8 cellular contexts compared by ENCODE assay signal in genomic region chr1:153352523-153352922, GRCh38. TPM values are rescaled to one million over a fixed set of nuclear protein-coding genes. Genes with fewer than 3 reads are reported as not detected.
A peak's percentile ranks its signal among the peaks of the same experiment; 100 is the strongest.
DNase-seq lines count a peak whose midpoint lies in the region; ATAC-seq and TF ChIP-seq lines count a peak whose summit lies in the region.

No MANE protein-coding gene starts in this region.

- H3K9me2 ChIP-seq in SK-N-SH: no peaks in the 10 kb centered on the region

- H4K20me1 ChIP-seq in SK-N-SH (ENCODE audit: insufficient read depth): no peaks in the 10 kb centered on the region

- no peak overlapping the region for H2AFZ ChIP-seq in SK-N-SH (ENCODE audit: low read depth)

- peak; percentile 80 for DNase-seq in NCI-H1092 treated with DMSO at 0.1 percent for 48 hours (lab: John Stamatoyannopoulos, UW)
- DNase-seq in SK-N-SH: peak; percentile 77
- peak; percentile 77 for DNase-seq in activated naive CD4-positive, alpha-beta T cell treated with anti-CD3 and anti-CD28 coated beads, Interleukin-2, amount 10 ng/mL, durations not matched to agents 7 days and 5 days
- DNase-seq in glomerular endothelial cell (ENCODE audit: extremely low read depth, low read depth, low spot score): peak; percentile 27
- DNase-seq in posterior cingulate gyrus: peak; percentile 23 to 96 (median 75)
- DNase-seq in uterus: peak; percentile 65 to 68

- intact Hi-C loops in posterior cingulate gyrus (cut with DNase I) (loop anchor here (1.0 to 10.0 kb wide), 2 partner anchors 143 to 212 kb away; partner anchors contain the start of gene S100A2), uterus (cut with DNase I; ENCODE audit: low total_unique reads) (no loop called here)

- CTCF ChIA-PET in SK-N-SH (lab: Yijun Ruan, JAX): interaction anchor here (0.6 to 11.7 kb wide), 38 partner anchors 9 to 317 kb away, joined by 3 to 336 read pairs (median 4); partner anchors contain the start of gene S100A12
- CTCF ChIA-PET in activated naive CD4-positive, alpha-beta T cell treated with anti-CD3 and anti-CD28 coated beads, Interleukin-2, amount 10 ng/mL, durations not matched to agents 7 days and 5 days (lab: Charles Lee): interaction anchor here (0.7 to 9.2 kb wide), 21 partner anchors 8 to 711 kb away, joined by 3 to 172 read pairs (median 4); no protein-coding TSS in a partner anchor

- ATAC-seq in GM21515 (IDR thresholded peaks at IDR 0.05; ENCODE audit: unreplicated experiment): no peak

- no peaks in the 10 kb centered on the region for H3K79me2 ChIP-seq in SK-N-SH (ENCODE audit: insufficient read depth)

- no peak overlapping the region for H3K27ac Mint-ChIP-seq in activated naive CD4-positive, alpha-beta T cell treated with anti-CD3 and anti-CD28 coated beads, Interleukin-2, amount 10 ng/mL, durations not matched to agents 7 days and 5 days

- under 1% methylated on average over 4 of the region's 4 CpGs for WGBS in SK-N-SH (ENCODE audit: low lambda C conversion rate)

- H3K36me3 ChIP-seq in SK-N-SH (replicated peaks in 1 of 2; ENCODE audit: control insufficient read depth in 1 of 2, insufficient read depth in 2 of 2, low read length in 1 of 2) (no peaks in the 10 kb centered on the region), uterus (no peaks in the 10 kb centered on the region)

- H3K4me3 Mint-ChIP-seq in activated naive CD4-positive, alpha-beta T cell treated with anti-CD3 and anti-CD28 coated beads, Interleukin-2, amount 10 ng/mL, durations not matched to agents 7 days and 5 days: no peak overlapping the region

- H3K27me3 Mint-ChIP-seq in activated naive CD4-positive, alpha-beta T cell treated with anti-CD3 and anti-CD28 coated beads, Interleukin-2, amount 10 ng/mL, durations not matched to agents 7 days and 5 days: peaks cover 64% of the 10 kb centered on the region

- peaks cover 4% of the 10 kb centered on the region for H3F3A ChIP-seq in SK-N-SH (replicated peaks; ENCODE audit: insufficient read depth)

- H3K36me3 Mint-ChIP-seq in activated naive CD4-positive, alpha-beta T cell treated with anti-CD3 and anti-CD28 coated beads, Interleukin-2, amount 10 ng/mL, durations not matched to agents 7 days and 5 days: no peaks in the 10 kb centered on the region

- TF ChIP-seq RAD21 in SK-N-SH (IDR thresholded peaks at IDR 0.05; ENCODE audit: low read length): peak; percentile 92

- H3K9me3 Mint-ChIP-seq in activated naive CD4-positive, alpha-beta T cell treated with anti-CD3 and anti-CD28 coated beads, Interleukin-2, amount 10 ng/mL, durations not matched to agents 7 days and 5 days: no peaks in the 10 kb centered on the region

- H3K27me3 ChIP-seq in SK-N-SH (ENCODE audit: insufficient read depth): peaks cover 64% of the 10 kb centered on the region; the same call in 1 of the 2 replicates
- H3K27me3 ChIP-seq in uterus: peaks cover 0 to 9% of the 10 kb centered on the region in 2 donors

- H3K27ac ChIP-seq in SK-N-SH (ENCODE audit: low read depth in 2 of 2, low read length in 1 of 2) (no peak overlapping the region), uterus (no peak overlapping the region)

- no peak overlapping the region; a peak in 1 of 4 replicates for H3K4me3 ChIP-seq in SK-N-SH (ENCODE audit: low read depth in 2 of 2, low read length in 1 of 2)
- H3K4me3 ChIP-seq in uterus: no peak overlapping the region

- no peak for TF ChIP-seq POLR2A in uterus (IDR thresholded peaks at IDR 0.05)

- TF ChIP-seq EP300 in SK-N-SH (IDR thresholded peaks at IDR 0.05; ENCODE audit: borderline replicate concordance in 1 of 2, low read depth in 1 of 2, low read length in 1 of 2): no peak

- POLR2A ChIA-PET in SK-N-SH (lab: Yijun Ruan, JAX): no interaction called here

- H3K9ac ChIP-seq in SK-N-SH: no peak overlapping the region

- H3K9me3 ChIP-seq in SK-N-SH (no peaks in the 10 kb centered on the region), uterus (no peaks in the 10 kb centered on the region)

- H3K4me1 ChIP-seq in SK-N-SH (ENCODE audit: control insufficient read depth in 1 of 2, insufficient read depth in 2 of 2, low read depth in 1 of 2, low read length in 1 of 2) (no peaks in the 10 kb centered on the region), uterus (no peaks in the 10 kb centered on the region)

- TF ChIP-seq CTCF in GM12873 (IDR thresholded peaks at IDR 0.05; ENCODE audit: insufficient read depth, low read depth, low read length, missing control alignments) (peak; percentile 88), SK-N-SH (IDR thresholded peaks at IDR 0.05) (peak; percentile 93), uterus (IDR thresholded peaks at IDR 0.05) (peak; percentile 79 to 88 (median 83))

- no peak overlapping the region for H3K4me2 ChIP-seq in SK-N-SH

- H3K4me1 Mint-ChIP-seq in activated naive CD4-positive, alpha-beta T cell treated with anti-CD3 and anti-CD28 coated beads, Interleukin-2, amount 10 ng/mL, durations not matched to agents 7 days and 5 days: peaks cover 15% of the 10 kb centered on the region

TF ChIP-seq in SK-N-SH, 30 proteins besides CTCF, POLR2A, EP300 and RAD21:
- TF ChIP-seq RCOR1 (IDR thresholded peaks at IDR 0.05; ENCODE audit: low read length) (0 out of 2 replicates have a peak, but pooled peaks have one; percentile 9), RXRA (IDR thresholded peaks at IDR 0.05; ENCODE audit: borderline replicate concordance, low read depth) (no peak), SMC3 (IDR thresholded peaks at IDR 0.05; ENCODE audit: low read depth, low read length) (peak; percentile 76)

RNA-seq across cellular contexts. Expression of gene PGLYRP4, which starts 3.9 kb away (rescaled TPM):
- polyA plus RNA-seq in SK-N-SH (2012; rRNA removed): not detected in 2 replicates
- not detected in 2 replicates for polyA plus RNA-seq in SK-N-SH (2012; cell fraction: cytosol; rRNA removed)
- polyA plus RNA-seq in SK-N-SH (2012; cell fraction: nucleus; rRNA removed): not detected in 2 replicates
- total RNA-seq in glomerular endothelial cell (not detected in 2 replicates), uterus (not detected)

RNA-seq across cellular contexts. Expression of gene S100A9, which starts 5.1 kb away (rescaled TPM):
- polyA plus RNA-seq in SK-N-SH (2012; rRNA removed): not detected in 2 replicates
- not detected in 2 replicates for polyA plus RNA-seq in SK-N-SH (2012; cell fraction: cytosol; rRNA removed)
- polyA plus RNA-seq in SK-N-SH (2012; cell fraction: nucleus; rRNA removed): not detected in 2 replicates
- total RNA-seq in glomerular endothelial cell: not detected in 2 replicates
- 100 to 1,000 TPM in 1 of 4 donors, 10 to 100 TPM in 3; 33.4 to 175 (median 54.0) TPM for total RNA-seq in uterus

RNA-seq across cellular contexts. Expression of gene S100A12, which starts 22.9 kb away (rescaled TPM):
- not detected in 2 replicates for polyA plus RNA-seq in SK-N-SH (2012; rRNA removed)
- not detected in 2 replicates for polyA plus RNA-seq in SK-N-SH (2012; cell fraction: cytosol; rRNA removed)
- not detected in 2 replicates for polyA plus RNA-seq in SK-N-SH (2012; cell fraction: nucleus; rRNA removed)
- total RNA-seq in glomerular endothelial cell (not detected in 2 replicates), uterus (1 to 10 TPM in 2 of 4 donors, not detected in 2; 2.6 to 3.2 TPM)

RNA-seq across cellular contexts. Expression of gene S100A8, which starts 38.4 kb away (rescaled TPM):
- not detected in 2 replicates for polyA plus RNA-seq in SK-N-SH (2012; rRNA removed)
- not detected in 2 replicates for polyA plus RNA-seq in SK-N-SH (2012; cell fraction: cytosol; rRNA removed)
- not detected in 2 replicates for polyA plus RNA-seq in SK-N-SH (2012; cell fraction: nucleus; rRNA removed)
- total RNA-seq in glomerular endothelial cell (not detected in 2 replicates), uterus (10 to 100 TPM in 2 of 4 donors, 1 to 10 TPM in 1, not detected in 1; 5.4 to 25.2 (median 24.7) TPM)

RNA-seq across cellular contexts. Expression of gene PGLYRP3, which starts 39.8 kb away (rescaled TPM):
- polyA plus RNA-seq in SK-N-SH (2012; rRNA removed): not detected in 2 replicates
- not detected in 2 replicates for polyA plus RNA-seq in SK-N-SH (2012; cell fraction: cytosol; rRNA removed)
- polyA plus RNA-seq in SK-N-SH (2012; cell fraction: nucleus; rRNA removed): not detected in 2 replicates
- total RNA-seq in glomerular endothelial cell: not detected in 2 replicates
- total RNA-seq in uterus: not detected

Comparison
In these comparisons a context has a peak if more than half of its experiments do, and no peak if none do; other contexts are left out.
1. DNase-seq: peak in every context shown above with its lines; median percentile 80 in NCI-H1092 treated with DMSO at 0.1 percent for 48 hours; 77 in SK-N-SH; 77 in activated naive CD4-positive, alpha-beta T cell treated with anti-CD3 and anti-CD28 coated beads, Interleukin-2, amount 10 ng/mL, durations not matched to agents 7 days and 5 days; 75 in posterior cingulate gyrus; 66 in uterus; 27 in glomerular endothelial cell.
2. RNA of gene S100A9, which starts 5.1 kb away (total RNA-seq): 33.4 to 175 TPM in uterus; not detected in glomerular endothelial cell; every median in the first group is over 10 times any median in the second.
3. Peak in every context shown above with its lines, with median percentiles within 50 percentile points of each other: CTCF ChIP-seq.